7 cellular contexts compared by ENCODE assay signal in genomic region chr12:97960741-97961608, GRCh38.
DNase-seq lines count a peak whose midpoint lies in the region; ATAC-seq and TF ChIP-seq lines count a peak whose summit lies in the region.

No MANE protein-coding gene starts in this region.

- peak; percentile 21 for DNase-seq in DND-41
- peak; percentile 14 for DNase-seq in NCI-H2227 treated with DMSO at 0.1 percent for 48 hours (lab: John Stamatoyannopoulos, UW)
- peak; percentile 67 for DNase-seq in ecto neural progenitor cell (ENCODE audit: low spot score)
- DNase-seq in trophoblast cell, result peak; percentile 5 to 51

- no peak overlapping the region for H3K14ac ChIP-seq in trophoblast cell (ENCODE audit: low read length)

- H3K79me1 ChIP-seq in trophoblast cell (ENCODE audit: low read length), result no peaks in the 10 kb centered on the region

- no peak overlapping the region for H3K4me3 ChIP-seq in DND-41 (ENCODE audit: low read depth in 1 of 2, low read length in 2 of 2)
- no peak overlapping the region for H3K4me3 ChIP-seq in trophoblast cell (ENCODE audit: low read depth, low read length)

- no peak overlapping the region for H2BK5ac ChIP-seq in trophoblast cell (ENCODE audit: low read depth, low read length, poor library complexity)

- H3K4ac ChIP-seq in trophoblast cell (ENCODE audit: low read depth, low read length), result no peak overlapping the region

- no peak overlapping the region for H4K91ac ChIP-seq in trophoblast cell (ENCODE audit: low read depth, low read length)

- H3K27ac ChIP-seq in DND-41 (ENCODE audit: low read length) (no peak overlapping the region), trophoblast cell (ENCODE audit: low read depth, low read length) (no peak overlapping the region)

- H3K27me3 ChIP-seq in DND-41 (ENCODE audit: insufficient read depth, low read length, poor library complexity) (no peaks in the 10 kb centered on the region), trophoblast cell (ENCODE audit: insufficient read depth, low read length) (no peaks in the 10 kb centered on the region)

- H4K12ac ChIP-seq in trophoblast cell (ENCODE audit: low read depth, low read length), result no peak overlapping the region

- peak; percentile 71 for TF ChIP-seq CTCF in DND-41 (IDR thresholded peaks at IDR 0.05; ENCODE audit: borderline replicate concordance, extremely low read depth, low read length, poor library complexity, severe bottlenecking)

- H3K18ac ChIP-seq in trophoblast cell (ENCODE audit: low read length), result no peak overlapping the region

- no peak overlapping the region for H2AK5ac ChIP-seq in trophoblast cell (ENCODE audit: low read length)

- H3K79me2 ChIP-seq in DND-41 (ENCODE audit: insufficient read depth, low read length), result no peaks in the 10 kb centered on the region
- H3K79me2 ChIP-seq in trophoblast cell (ENCODE audit: control insufficient read depth, insufficient read depth, low read length, poor library complexity), result no peaks in the 10 kb centered on the region

- no peak overlapping the region for H2BK120ac ChIP-seq in trophoblast cell (ENCODE audit: insufficient read depth, low read length, poor library complexity)

- H4K8ac ChIP-seq in trophoblast cell (ENCODE audit: low read depth, low read length), result no peak overlapping the region

- no peak overlapping the region for H2BK12ac ChIP-seq in trophoblast cell (ENCODE audit: low read length)

- H3K23ac ChIP-seq in trophoblast cell (ENCODE audit: low read length), result no peak overlapping the region

- H3K36me3 ChIP-seq in DND-41 (ENCODE audit: insufficient read depth, low read length) (no peaks in the 10 kb centered on the region), trophoblast cell (ENCODE audit: control insufficient read depth in 1 of 2, insufficient read depth in 2 of 2, low read length in 2 of 2) (no peaks in the 10 kb centered on the region)

- H3K4me1 ChIP-seq in DND-41 (ENCODE audit: insufficient read depth, low read length) (no peaks in the 10 kb centered on the region), trophoblast cell (ENCODE audit: control insufficient read depth in 1 of 2, insufficient read depth in 2 of 2, low read length in 2 of 2) (no peaks in the 10 kb centered on the region)

- H3K9ac ChIP-seq in DND-41 (ENCODE audit: low read depth, low read length) (no peak overlapping the region), trophoblast cell (ENCODE audit: low read length) (no peak overlapping the region)

- no CpG with 5 or more reads among the region's 5 CpGs for WGBS in trophoblast cell (ENCODE audit: extremely low coverage, insufficient coverage, insufficient read length)

- H3K9me3 ChIP-seq in DND-41 (ENCODE audit: insufficient read depth, low read length, severe bottlenecking) (no peaks in the 10 kb centered on the region), trophoblast cell (ENCODE audit: insufficient read depth, low read depth, low read length) (peaks cover 1% of the 10 kb centered on the region)

- no peaks in the 10 kb centered on the region for H4K20me1 ChIP-seq in DND-41 (ENCODE audit: insufficient read depth, low read length)

- H3K4me2 ChIP-seq in DND-41 (ENCODE audit: insufficient read depth, low read length) (no peak overlapping the region), trophoblast cell (ENCODE audit: low read length) (no peak overlapping the region)

- H2AFZ ChIP-seq in DND-41 (ENCODE audit: low read depth, low read length) (no peak overlapping the region), trophoblast cell (ENCODE audit: insufficient read depth, low read length, poor library complexity) (no peak overlapping the region)

- ATAC-seq in DND-41 (ENCODE audit: insufficient read depth, low read depth) (peak; percentile 54; the same call in 1 of the 3 replicates), GM18870 (IDR thresholded peaks at IDR 0.05; ENCODE audit: unreplicated experiment) (peak; percentile 84), HG03025 (IDR thresholded peaks at IDR 0.05; ENCODE audit: low FRiP score, unreplicated experiment) (peak; percentile 74), HG03139 (IDR thresholded peaks at IDR 0.05; ENCODE audit: unreplicated experiment) (no peak)

Comparison
In these comparisons a context has a peak if more than half of its experiments do, and no peak if none do; other contexts are left out.
1. DNase-seq: peak in every context shown above with its lines; median percentile 67 in ecto neural progenitor cell; 28 in trophoblast cell; 21 in DND-41; 14 in NCI-H2227 treated with DMSO at 0.1 percent for 48 hours.